Comparison of ENCODE assay signal across 18 cellular contexts in the genomic region with DNA sequence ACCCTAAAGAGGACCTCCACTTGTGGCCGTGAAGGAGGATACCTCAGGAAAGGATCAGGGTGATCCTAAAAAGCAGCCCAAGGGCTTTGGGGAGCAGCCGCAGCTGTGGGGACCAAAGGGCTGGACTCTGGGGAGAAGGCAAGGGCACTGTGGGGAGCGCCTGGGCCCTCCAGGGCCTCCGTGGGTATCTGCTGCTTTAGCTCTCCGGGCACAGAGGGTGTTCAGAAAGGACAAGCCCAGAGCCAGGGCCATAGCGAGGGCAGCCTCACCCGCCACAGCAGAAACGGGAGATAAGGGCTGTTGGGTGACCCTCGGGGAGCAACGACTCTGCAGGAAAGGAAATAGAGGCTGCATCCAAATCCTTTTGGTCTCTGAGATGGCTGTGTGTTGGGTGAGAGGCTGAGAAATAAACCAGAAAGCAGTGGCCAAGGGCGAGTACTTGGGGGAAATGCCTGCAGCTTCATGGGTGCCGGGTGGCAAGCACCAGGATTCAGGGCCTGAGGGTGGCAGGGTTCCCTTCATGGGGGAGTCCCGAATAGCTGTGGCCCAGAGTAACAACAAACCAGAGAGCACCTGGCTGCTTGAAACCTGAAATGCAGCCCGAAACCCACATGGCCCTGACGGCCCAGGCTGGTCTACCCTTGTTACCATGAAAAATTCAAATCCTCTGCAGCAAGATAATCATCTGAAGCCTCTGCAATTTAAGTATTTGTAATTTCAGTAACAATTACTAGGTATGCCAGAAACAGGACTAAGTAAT.
DNase-seq lines count a peak whose midpoint lies in the region; ATAC-seq and TF ChIP-seq lines count a peak whose summit lies in the region.
"Had no signal": no experiment of that assay in that cellular context is flagged by ENCODE, and none has a peak within 500 bp of the region (broad histone marks: within the 10 kb centered on the region; RNA-seq: fewer than 3 reads in every experiment).

No MANE protein-coding gene starts in this region.

- H3K27ac ChIP-seq in colonic mucosa (no peak overlapping the region), spleen (no peak overlapping the region)
- H3K27ac ChIP-seq: A549, body of pancreas, HL-60, ovary, transverse colon had no signal

- H3K9me3 ChIP-seq in colonic mucosa, result no peaks in the 10 kb centered on the region
- peaks cover 0 to 16% (median 3%) of the 10 kb centered on the region in 8 donors for H3K9me3 ChIP-seq in spleen
- H3K9me3 ChIP-seq: body of pancreas, MG63, ovary had no signal

- no peaks in the 10 kb centered on the region for H3K36me3 ChIP-seq in colonic mucosa
- no peaks in the 10 kb centered on the region for H3K36me3 ChIP-seq in spleen
- H3K36me3 ChIP-seq: MG63, ovary, transverse colon had no signal

- H3K4me3 ChIP-seq in colonic mucosa (no peak overlapping the region), spleen (no peak overlapping the region)
- H3K4me3 ChIP-seq: A549, body of pancreas, MG63, ovary, transverse colon had no signal

- no peak overlapping the region for H3K9ac ChIP-seq in colonic mucosa (ENCODE audit: low read depth in 2 of 2, low read length in 2 of 2)

- DNase-seq in activated CD4-positive, alpha-beta memory T cell treated with anti-CD3 and anti-CD28 coated beads, Interleukin-2, amount 10 ng/mL, durations not matched to agents 7 days and 5 days, result peak; percentile 4
- DNase-seq in activated CD4-positive, alpha-beta memory T cell treated with anti-CD3 and anti-CD28 coated beads for 36 hours, result no peak
- peak; percentile 13 for DNase-seq in colonic mucosa
- peak; percentile 43 for DNase-seq in spleen
- no peak for DNase-seq in H4 (ENCODE audit: low spot score)
- DNase-seq in SKM-1 (lab: John Stamatoyannopoulos, UW; ENCODE audit: unreplicated experiment), result no peak
- DNase-seq: body of pancreas; MG63; NCI-H1694; NCI-H226; ovary; stimulated activated naive CD4-positive, alpha-beta T cell treated with Interleukin-2 at 50 U/mL for 16 hours; transverse colon had no signal

- WGBS in spleen, 5 donors, result 82 to 90% (median 83%) methylated on average over 12 to 15 of the region's 15 CpGs

- no peaks in the 10 kb centered on the region for H3K27me3 ChIP-seq in colonic mucosa
- no peaks in the 10 kb centered on the region for H3K27me3 ChIP-seq in spleen (replicated peaks in 1 of 7)
- H3K27me3 ChIP-seq: body of pancreas, MG63, ovary had no signal

- no peak overlapping the region for H3K4me3 Mint-ChIP-seq in activated CD4-positive, alpha-beta memory T cell treated with anti-CD3 and anti-CD28 coated beads, Interleukin-2, amount 10 ng/mL, durations not matched to agents 7 days and 5 days
- no peak overlapping the region for H3K4me3 Mint-ChIP-seq in activated CD4-positive, alpha-beta memory T cell treated with anti-CD3 and anti-CD28 coated beads for 36 hours
- H3K4me3 Mint-ChIP-seq: activated naive CD8-positive, alpha-beta T cell had no signal

- H3K4me1 ChIP-seq in colonic mucosa, result no peaks in the 10 kb centered on the region
- no peaks in the 10 kb centered on the region for H3K4me1 ChIP-seq in spleen
- H3K4me1 ChIP-seq: A549, body of pancreas, transverse colon had no signal

- H3K27ac Mint-ChIP-seq in activated CD4-positive, alpha-beta memory T cell treated with anti-CD3 and anti-CD28 coated beads, Interleukin-2, amount 10 ng/mL, durations not matched to agents 7 days and 5 days, result no peak overlapping the region
- no peak overlapping the region for H3K27ac Mint-ChIP-seq in activated CD4-positive, alpha-beta memory T cell treated with anti-CD3 and anti-CD28 coated beads for 36 hours
- H3K27ac Mint-ChIP-seq: activated naive CD8-positive, alpha-beta T cell had no signal

- intact Hi-C loops in activated CD4-positive, alpha-beta memory T cell treated with anti-CD3 and anti-CD28 coated beads for 36 hours (cut with micrococcal nuclease), result no loop called here
- intact Hi-C loops in colonic mucosa (cut with DNase I) (no loop called here), spleen (cut with DNase I; ENCODE audit: low total_unique reads) (no loop called here)

- CTCF ChIA-PET in activated CD4-positive, alpha-beta memory T cell treated with anti-CD3 and anti-CD28 coated beads, Interleukin-2, amount 10 ng/mL, durations not matched to agents 7 days and 5 days (lab: Charles Lee), result no interaction called here
- CTCF ChIA-PET in activated CD4-positive, alpha-beta memory T cell treated with anti-CD3 and anti-CD28 coated beads for 36 hours (lab: Charles Lee), result no interaction called here

- peaks cover 18% of the 10 kb centered on the region for H3K4me1 Mint-ChIP-seq in activated CD4-positive, alpha-beta memory T cell treated with anti-CD3 and anti-CD28 coated beads, Interleukin-2, amount 10 ng/mL, durations not matched to agents 7 days and 5 days
- peaks cover 14% of the 10 kb centered on the region for H3K4me1 Mint-ChIP-seq in activated CD4-positive, alpha-beta memory T cell treated with anti-CD3 and anti-CD28 coated beads for 36 hours (ENCODE audit: low read depth)

- peak; percentile 55 for ATAC-seq in GM21447 (IDR thresholded peaks at IDR 0.05; ENCODE audit: unreplicated experiment)
- ATAC-seq in HG03571 (IDR thresholded peaks at IDR 0.05; ENCODE audit: unreplicated experiment), result no peak
- ATAC-seq: A549, body of pancreas had no signal

- H3K9me3 Mint-ChIP-seq in activated CD4-positive, alpha-beta memory T cell treated with anti-CD3 and anti-CD28 coated beads, Interleukin-2, amount 10 ng/mL, durations not matched to agents 7 days and 5 days, result no peaks in the 10 kb centered on the region
- peaks cover 6% of the 10 kb centered on the region for H3K9me3 Mint-ChIP-seq in activated CD4-positive, alpha-beta memory T cell treated with anti-CD3 and anti-CD28 coated beads for 36 hours

- H3K27me3 Mint-ChIP-seq in activated CD4-positive, alpha-beta memory T cell treated with anti-CD3 and anti-CD28 coated beads, Interleukin-2, amount 10 ng/mL, durations not matched to agents 7 days and 5 days, result peaks cover 29% of the 10 kb centered on the region
- H3K27me3 Mint-ChIP-seq in activated CD4-positive, alpha-beta memory T cell treated with anti-CD3 and anti-CD28 coated beads for 36 hours, result peaks cover 8% of the 10 kb centered on the region

- H3K36me3 Mint-ChIP-seq in activated CD4-positive, alpha-beta memory T cell treated with anti-CD3 and anti-CD28 coated beads, Interleukin-2, amount 10 ng/mL, durations not matched to agents 7 days and 5 days (ENCODE audit: low read depth), result no peaks in the 10 kb centered on the region
- no peaks in the 10 kb centered on the region for H3K36me3 Mint-ChIP-seq in activated CD4-positive, alpha-beta memory T cell treated with anti-CD3 and anti-CD28 coated beads for 36 hours

- POLR2A ChIA-PET in activated CD4-positive, alpha-beta memory T cell treated with anti-CD3 and anti-CD28 coated beads, Interleukin-2, amount 10 ng/mL, durations not matched to agents 7 days and 5 days (lab: Charles Lee), result no interaction called here
- POLR2A ChIA-PET in activated CD4-positive, alpha-beta memory T cell treated with anti-CD3 and anti-CD28 coated beads for 36 hours (lab: Charles Lee), result no interaction called here

- TF ChIP-seq POLR2A in spleen (IDR thresholded peaks at IDR 0.05), result no peak

- TF ChIP-seq CTCF in colonic mucosa (IDR thresholded peaks at IDR 0.05), result no peak
- no peak for TF ChIP-seq CTCF in spleen (IDR thresholded peaks at IDR 0.05 in 8 of 11, conservative IDR thresholded peaks at IDR 0.05 in 3 of 11)

Comparison
In these comparisons a context has a peak if more than half of its experiments do, and no peak if none do; other contexts are left out.
1. DNase-seq: peak in activated CD4-positive, alpha-beta memory T cell treated with anti-CD3 and anti-CD28 coated beads, Interleukin-2, amount 10 ng/mL, durations not matched to agents 7 days and 5 days (single experiment), colonic mucosa (single experiment) and spleen (single experiment); none in activated CD4-positive, alpha-beta memory T cell treated with anti-CD3 and anti-CD28 coated beads for 36 hours (single experiment), H4 (single experiment) and SKM-1 (single experiment).